In the genomic region with DNA sequence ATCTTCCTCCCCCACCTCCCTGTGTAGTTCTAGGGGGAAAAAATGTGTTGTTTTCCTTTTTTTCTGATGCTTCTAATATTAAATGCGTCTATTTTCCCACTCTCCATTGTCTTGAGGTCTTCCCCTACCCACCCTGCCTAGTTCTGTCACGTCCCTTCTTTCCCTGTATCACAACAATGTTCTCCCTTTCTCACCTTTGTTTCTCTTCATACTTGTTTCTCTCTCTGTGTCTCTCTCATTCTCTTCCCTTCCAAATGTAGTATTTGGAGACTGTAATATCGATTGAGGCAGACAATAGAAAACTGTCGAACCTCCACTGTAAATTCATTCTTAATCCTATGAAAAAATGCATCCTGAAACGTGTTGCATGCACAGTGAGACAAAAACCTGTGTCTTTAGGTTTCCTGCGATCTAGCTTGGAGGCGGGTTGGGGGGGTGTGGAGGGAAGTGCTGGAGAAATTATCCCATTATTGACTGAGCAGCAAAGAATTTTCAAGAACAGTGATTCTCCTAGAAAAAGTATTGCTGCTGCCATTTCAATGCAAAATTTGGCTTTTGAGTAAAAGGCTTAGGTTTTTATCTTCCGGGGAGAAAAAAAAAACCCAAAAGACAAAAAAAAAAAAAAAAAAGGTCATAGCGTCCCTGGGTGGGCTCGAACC, we compare ENCODE assay signal across 1 cellular context.
A peak's percentile ranks its signal among the peaks of the same experiment; 100 is the strongest.
TF ChIP-seq lines count a peak whose summit lies in the region.

No MANE protein-coding gene starts in this region.

TF ChIP-seq in WTC11, 78 proteins besides CTCF, POLR2A, EP300 and RAD21 (continued from another document):
- TF ChIP-seq ZNF423 (CRISPR knock-in tag; IDR thresholded peaks at IDR 0.05): 0 out of 2 replicates have a peak, but pooled peaks have one; percentile 3
- TF ChIP-seq TCF7 (CRISPR knock-in tag; IDR thresholded peaks at IDR 0.05; ENCODE audit: low read depth): no peak
- TF ChIP-seq, protein P1, sequence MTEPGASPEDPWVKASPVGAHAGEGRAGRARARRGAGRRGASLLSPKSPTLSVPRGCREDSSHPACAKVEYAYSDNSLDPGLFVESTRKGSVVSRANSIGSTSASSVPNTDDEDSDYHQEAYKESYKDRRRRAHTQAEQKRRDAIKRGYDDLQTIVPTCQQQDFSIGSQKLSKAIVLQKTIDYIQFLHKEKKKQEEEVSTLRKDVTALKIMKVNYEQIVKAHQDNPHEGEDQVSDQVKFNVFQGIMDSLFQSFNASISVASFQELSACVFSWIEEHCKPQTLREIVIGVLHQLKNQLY (CRISPR knock-in tag; IDR thresholded peaks at IDR 0.05): no peak
TF ChIP-seq in WTC11: peak in this region for 2.
